ENCODE assay signal across 37 cellular contexts in genomic region chr2:77633601-77634000, GRCh38.
A peak's percentile ranks its signal among the peaks of the same experiment; 100 is the strongest.
DNase-seq lines count a peak whose midpoint lies in the region; ATAC-seq, FAIRE-seq and TF ChIP-seq lines count a peak whose summit lies in the region.
"Had no signal": no experiment of that assay in that cellular context is flagged by ENCODE, and none has a peak within 500 bp of the region (broad histone marks: within the 10 kb centered on the region; RNA-seq: fewer than 3 reads in every experiment).

No MANE protein-coding gene starts in this region.

- H3K9ac ChIP-seq in HepG2 (ENCODE audit: insufficient read depth, low read depth, low read length) = no peak overlapping the region
- no peak overlapping the region for H3K9ac ChIP-seq in GM12878 (ENCODE audit: control insufficient read depth, insufficient read depth, low read length)
- H3K9ac ChIP-seq in endodermal cell (ENCODE audit: extremely low read depth, low read length, poor library complexity, severe bottlenecking) = no peak overlapping the region
- H3K9ac ChIP-seq: BLaER1; BLaER1 treated with 17β-estradiol and CSF1 and Interleukin-3, amounts not matched to agents 10 nM and 100 nM had no signal

- H3K9me3 Mint-ChIP-seq in endodermal cell = peaks cover 13% of the 10 kb centered on the region

- H3K27ac ChIP-seq in HepG2 (ENCODE audit: extremely low read length, insufficient read depth, low read length) = no peak overlapping the region
- no peak overlapping the region for H3K27ac ChIP-seq in right lobe of liver
- H3K27ac ChIP-seq in HEK293 (ENCODE audit: extremely low read depth, low read depth, low read length) = no peak overlapping the region
- H3K27ac ChIP-seq in GM12878 (ENCODE audit: control insufficient read depth, insufficient read depth) = no peak overlapping the region
- no peak overlapping the region for H3K27ac ChIP-seq in endodermal cell (ENCODE audit: low read depth, low read length)
- H3K27ac ChIP-seq in suprapubic skin = no peak overlapping the region
- H3K27ac ChIP-seq: 22Rv1; A549; BLaER1; BLaER1 treated with 17β-estradiol and CSF1 and Interleukin-3, amounts not matched to agents 10 nM and 100 nM; C4-2B had no signal

- H3K27me3 ChIP-seq in HepG2 (ENCODE audit: control insufficient read depth in 1 of 2, insufficient read depth in 2 of 2, low read length in 2 of 2) (no peaks in the 10 kb centered on the region), right lobe of liver (no peaks in the 10 kb centered on the region), GM12878 (replicated peaks in 1 of 2; ENCODE audit: control insufficient read depth in 2 of 2, insufficient read depth in 2 of 2, low read length in 1 of 2) (no peaks in the 10 kb centered on the region), endodermal cell (ENCODE audit: control insufficient read depth, insufficient read depth, low read length, poor library complexity, severe bottlenecking) (no peaks in the 10 kb centered on the region), suprapubic skin (no peaks in the 10 kb centered on the region)
- H3K27me3 ChIP-seq: BE2C; BLaER1; BLaER1 treated with 17β-estradiol and CSF1 and Interleukin-3, amounts not matched to agents 10 nM and 100 nM had no signal

- TF ChIP-seq CTCF in HepG2 (CRISPR knock-in tag; IDR thresholded peaks at IDR 0.05) = no peak
- no peak for TF ChIP-seq CTCF in right lobe of liver (IDR thresholded peaks at IDR 0.05)
- TF ChIP-seq CTCF in HEK293 (tag by site-specific recombination; IDR thresholded peaks at IDR 0.05) = no peak
- TF ChIP-seq CTCF in GM12878 (IDR thresholded peaks at IDR 0.05 in 2 of 3, conservative IDR thresholded peaks at IDR 0.05 in 1 of 3; ENCODE audit: control insufficient read depth in 2 of 3, extremely low read depth in 1 of 3, insufficient read depth in 1 of 3, low read depth in 3 of 3, low read length in 3 of 3) = no peak
- TF ChIP-seq CTCF in endodermal cell (conservative IDR thresholded peaks at IDR 0.05) = no peak
- no peak for TF ChIP-seq CTCF in suprapubic skin (IDR thresholded peaks at IDR 0.05)

- FAIRE-seq in HepG2 (lab: Jason Lieb, UNC) (no peak), GM12878 (lab: Jason Lieb, UNC) (no peak)
- FAIRE-seq: A204.1, A549, D721Med had no signal

- H3K36me3 Mint-ChIP-seq in endodermal cell (ENCODE audit: low read depth) = peaks cover 5% of the 10 kb centered on the region
- H3K36me3 Mint-ChIP-seq: CD14-positive monocyte; CD4-positive, alpha-beta memory T cell; CD4-positive, CD25-positive, alpha-beta regulatory T cell; CD8-positive, alpha-beta memory T cell; CD8-positive, alpha-beta T cell had no signal

- H3K4me3 Mint-ChIP-seq in endodermal cell = no peak overlapping the region
- H3K4me3 Mint-ChIP-seq: B cell; CD14-positive monocyte; CD4-positive, alpha-beta memory T cell; CD4-positive, alpha-beta T cell; CD4-positive, CD25-positive, alpha-beta regulatory T cell; CD8-positive, alpha-beta memory T cell; CD8-positive, alpha-beta T cell had no signal

- 3% methylated on average over 2 of the region's 2 CpGs for WGBS in HepG2 (ENCODE audit: low lambda C conversion rate)
- 59% methylated on average over 2 of the region's 2 CpGs for WGBS in right lobe of liver (ENCODE audit: insufficient coverage, low coverage, low lambda C conversion rate, missing lambda C conversion rate)
- 3% methylated on average over 2 of the region's 2 CpGs for WGBS in GM12878 (ENCODE audit: insufficient coverage, insufficient replicate concordance, low lambda C conversion rate, missing lambda C conversion rate)
- WGBS in endodermal cell (ENCODE audit: insufficient coverage in 1 of 2, insufficient read length in 1 of 2), 2 experiments = 83% methylated on average over 2 of the region's 2 CpGs; no CpG with 5 or more reads in 1 of the 2 experiments
- WGBS in suprapubic skin = 88% methylated on average over 2 of the region's 2 CpGs

- H2AFZ ChIP-seq in HepG2 (ENCODE audit: low read length) = no peak overlapping the region
- no peak overlapping the region for H2AFZ ChIP-seq in GM12878 (ENCODE audit: control insufficient read depth, low read depth, low read length)

- ATAC-seq in HepG2 (no peak), right lobe of liver (no peak), GM12878 (no peak), HG02852 (IDR thresholded peaks at IDR 0.05; ENCODE audit: unreplicated experiment) (no peak), esophagus mucosa (no peak)
- ATAC-seq: A549; CD8-positive, alpha-beta T cell had no signal

- intact Hi-C loops in HepG2 (cut with micrococcal nuclease; ENCODE audit: unreplicated experiment) (no loop called here), right lobe of liver (cut with DNase I) (no loop called here), GM12878 (cut with micrococcal nuclease; ENCODE audit: unreplicated experiment) (no loop called here)

- CTCF ChIA-PET in HepG2 (lab: Yijun Ruan, JAX; ENCODE audit: low intra/inter-chr PET ratio, low total read pairs) (no interaction called here), HEK293 (lab: Yijun Ruan, JAX) (interaction anchor here (0.6 kb wide), 1 partner anchor 491 kb away, joined by 3 read pairs; no protein-coding TSS in a partner anchor), GM12878 (lab: Yijun Ruan, JAX) (interaction anchor here (0.9 kb wide), 1 partner anchor 26 kb away, joined by 3 read pairs; no protein-coding TSS in a partner anchor)

- H3K27me3 Mint-ChIP-seq in endodermal cell (ENCODE audit: insufficient read depth) = no peaks in the 10 kb centered on the region
- H3K27me3 Mint-ChIP-seq: B cell; CD4-positive, alpha-beta memory T cell; CD4-positive, alpha-beta T cell; CD4-positive, CD25-positive, alpha-beta regulatory T cell; CD8-positive, alpha-beta memory T cell had no signal

- peaks cover 10% of the 10 kb centered on the region for H3K4me1 Mint-ChIP-seq in endodermal cell
- H3K4me1 Mint-ChIP-seq: B cell; CD14-positive monocyte; CD4-positive, alpha-beta memory T cell; CD4-positive, CD25-positive, alpha-beta regulatory T cell; CD8-positive, alpha-beta memory T cell had no signal

- no peaks in the 10 kb centered on the region for H4K20me1 ChIP-seq in HepG2 (ENCODE audit: insufficient read depth, low read length)
- no peaks in the 10 kb centered on the region for H4K20me1 ChIP-seq in GM12878 (ENCODE audit: control insufficient read depth, insufficient read depth)
- H4K20me1 ChIP-seq: BLaER1; BLaER1 treated with 17β-estradiol and CSF1 and Interleukin-3, amounts not matched to agents 10 nM and 100 nM had no signal

- in situ Hi-C loops in HepG2 (cut with HindIII; ENCODE audit: extremely low pct_ligation_motif_present, low pct_unique_long_range_greater_than_20kb) = no loop called here
- in situ Hi-C loops in GM12878 (cut with MboI) = no loop called here

- H3K4me3 ChIP-seq in HepG2 (replicated peaks in 1 of 3; ENCODE audit: insufficient read depth in 1 of 3, low read depth in 2 of 3, low read length in 3 of 3) (no peak overlapping the region), right lobe of liver (no peak overlapping the region), HEK293 (ENCODE audit: low read depth, low read length) (no peak overlapping the region), GM12878 (no peak overlapping the region), endodermal cell (ENCODE audit: low read length) (peak overlapping the region; percentile 22), suprapubic skin (no peak overlapping the region)
- H3K4me3 ChIP-seq: A549; BLaER1; BLaER1 treated with 17β-estradiol and CSF1 and Interleukin-3, amounts not matched to agents 10 nM and 100 nM had no signal

- H3K36me3 ChIP-seq in HepG2 (replicated peaks in 1 of 2; ENCODE audit: control insufficient read depth in 1 of 2, insufficient read depth in 2 of 2, low read length in 2 of 2) (no peaks in the 10 kb centered on the region), right lobe of liver (no peaks in the 10 kb centered on the region), HEK293 (ENCODE audit: control insufficient read depth in 2 of 2, insufficient read depth in 1 of 2, low read length in 2 of 2) (no peaks in the 10 kb centered on the region), GM12878 (ENCODE audit: control insufficient read depth in 2 of 2, insufficient read depth in 2 of 2, low read length in 1 of 2) (no peaks in the 10 kb centered on the region), endodermal cell (ENCODE audit: control insufficient read depth, insufficient read depth, low read length) (no peaks in the 10 kb centered on the region), suprapubic skin (no peaks in the 10 kb centered on the region)
- H3K36me3 ChIP-seq: BE2C; BLaER1; BLaER1 treated with 17β-estradiol and CSF1 and Interleukin-3, amounts not matched to agents 10 nM and 100 nM had no signal

- POLR2A ChIA-PET in HepG2 (lab: Yijun Ruan, JAX) (no interaction called here), HEK293 (lab: Yijun Ruan, JAX) (no interaction called here), GM12878 (lab: Charles Lee) (no interaction called here)

- TF ChIP-seq RAD21 in HepG2 (CRISPR knock-in tag; IDR thresholded peaks at IDR 0.05) (no peak), GM12878 (IDR thresholded peaks at IDR 0.05; ENCODE audit: insufficient read depth, low read depth, low read length) (no peak)

- BruUV-seq in HepG2 (replicated peaks; lab: Mats Ljungman, UMichigan) (no TSS peak), GM12878 (replicated peaks; lab: Mats Ljungman, UMichigan) (no TSS peak)

- DNase-seq in HepG2 (ENCODE audit: low spot score) (no peak), right lobe of liver (no peak), GM12878 (ENCODE audit: low read depth, low spot score) (no peak), endodermal cell (no peak), suprapubic skin (ENCODE audit: low spot score in 2 of 2) (no peak)
- DNase-seq: 8988T; ACHN; AML-193; BE2C; C1 segment of cervical spinal cord; Caco-2; Calu3; CD4-positive, alpha-beta memory T cell; CD4-positive, alpha-beta T cell; CD4-positive, CD25-positive, alpha-beta regulatory T cell; CD8-positive, alpha-beta memory T cell; CD8-positive, alpha-beta T cell; COR-L47; DMS 273 treated with DMSO at 0.1 percent for 48 hours; DMS153; DMS53; DMS79; DMS79 treated with DMSO at 0.1 percent for 48 hours; DND-41; EL had no signal

- RAD21 ChIA-PET in GM12878 (lab: Charles Lee; ENCODE audit: unreplicated experiment) = no interaction called here

- TF ChIP-seq POLR2A in HepG2 (IDR thresholded peaks at IDR 0.05; ENCODE audit: insufficient read depth in 1 of 2, low read depth in 2 of 2, low read length in 2 of 2) = no peak
- no peak for TF ChIP-seq POLR2A in right lobe of liver (IDR thresholded peaks at IDR 0.05)
- TF ChIP-seq POLR2A in GM12878 (IDR thresholded peaks at IDR 0.05; ENCODE audit: low read depth, low read length) = no peak
- TF ChIP-seq POLR2A in suprapubic skin (IDR thresholded peaks at IDR 0.05) = no peak

- H3K27ac Mint-ChIP-seq in endodermal cell = no peak overlapping the region
- H3K27ac Mint-ChIP-seq: B cell; CD14-positive monocyte; CD4-positive, alpha-beta memory T cell; CD4-positive, alpha-beta T cell; CD4-positive, CD25-positive, alpha-beta regulatory T cell; CD8-positive, alpha-beta memory T cell; CD8-positive, alpha-beta T cell had no signal

- no peak overlapping the region for H3K4me2 ChIP-seq in HepG2 (ENCODE audit: low read depth, low read length)
- H3K4me2 ChIP-seq in GM12878 (ENCODE audit: control insufficient read depth, insufficient read depth) = no peak overlapping the region
- H3K4me2 ChIP-seq: A549; BLaER1; BLaER1 treated with 17β-estradiol and CSF1 and Interleukin-3, amounts not matched to agents 10 nM and 100 nM had no signal

- H3K79me2 ChIP-seq in HepG2 (ENCODE audit: insufficient read depth, low read length) (no peaks in the 10 kb centered on the region), GM12878 (ENCODE audit: control insufficient read depth, insufficient read depth, low read length) (no peaks in the 10 kb centered on the region)

- TF ChIP-seq EP300 in HepG2 (IDR thresholded peaks at IDR 0.05; ENCODE audit: low read depth in 2 of 2, low read length in 2 of 2) (no peak), HepG2 (CRISPR knock-in tag; IDR thresholded peaks at IDR 0.05; ENCODE audit: borderline replicate concordance) (no peak), GM12878 (IDR thresholded peaks at IDR 0.05; ENCODE audit: borderline replicate concordance in 1 of 2, control insufficient read depth in 1 of 2, low read depth in 2 of 2, low read length in 2 of 2) (no peak), suprapubic skin (IDR thresholded peaks at IDR 0.05) (no peak)

- no peaks in the 10 kb centered on the region for H3K9me3 ChIP-seq in HepG2 (ENCODE audit: low read length)
- H3K9me3 ChIP-seq in right lobe of liver = no peaks in the 10 kb centered on the region
- H3K9me3 ChIP-seq in HEK293 (ENCODE audit: control insufficient read depth, insufficient read depth, low read depth, low read length) = no peaks in the 10 kb centered on the region
- H3K9me3 ChIP-seq in GM12878 (replicated peaks; ENCODE audit: control insufficient read depth, insufficient read depth, low read length) = no peaks in the 10 kb centered on the region
- peaks cover 25% of the 10 kb centered on the region for H3K9me3 ChIP-seq in endodermal cell (ENCODE audit: control insufficient read depth, low read length)
- peaks cover 8% of the 10 kb centered on the region for H3K9me3 ChIP-seq in suprapubic skin
- H3K9me3 ChIP-seq: BE2C; BLaER1; BLaER1 treated with 17β-estradiol and CSF1 and Interleukin-3, amounts not matched to agents 10 nM and 100 nM; Caco-2 had no signal

- SMC1A ChIA-PET in GM12878 (lab: Charles Lee; ENCODE audit: uncharacterized antibody, unreplicated experiment) = no interaction called here

- peaks cover 9% of the 10 kb centered on the region for H3K4me1 ChIP-seq in HepG2 (ENCODE audit: insufficient read depth, low read length)
- H3K4me1 ChIP-seq in right lobe of liver = no peaks in the 10 kb centered on the region
- H3K4me1 ChIP-seq in HEK293 (ENCODE audit: control insufficient read depth, insufficient read depth, low read length) = no peaks in the 10 kb centered on the region
- no peaks in the 10 kb centered on the region for H3K4me1 ChIP-seq in GM12878 (ENCODE audit: control insufficient read depth, insufficient read depth, low read length)
- H3K4me1 ChIP-seq in endodermal cell (ENCODE audit: control insufficient read depth, insufficient read depth, low read length) = peaks cover 3% of the 10 kb centered on the region
- H3K4me1 ChIP-seq in suprapubic skin = no peaks in the 10 kb centered on the region
- H3K4me1 ChIP-seq: A549, BE2C, BLaER1, Caco-2 had no signal

Comparison
In these comparisons a context has a peak if more than half of its experiments do, and no peak if none do; other contexts are left out.
1. Of the 63 proteins assayed by ChIP-seq in both HepG2 and HEK293: peak only in HepG2: none; only in HEK293: ATF2; in both: none; in neither: 62.